Comparison of ENCODE assay signal across 10 cellular contexts in the genomic region with DNA sequence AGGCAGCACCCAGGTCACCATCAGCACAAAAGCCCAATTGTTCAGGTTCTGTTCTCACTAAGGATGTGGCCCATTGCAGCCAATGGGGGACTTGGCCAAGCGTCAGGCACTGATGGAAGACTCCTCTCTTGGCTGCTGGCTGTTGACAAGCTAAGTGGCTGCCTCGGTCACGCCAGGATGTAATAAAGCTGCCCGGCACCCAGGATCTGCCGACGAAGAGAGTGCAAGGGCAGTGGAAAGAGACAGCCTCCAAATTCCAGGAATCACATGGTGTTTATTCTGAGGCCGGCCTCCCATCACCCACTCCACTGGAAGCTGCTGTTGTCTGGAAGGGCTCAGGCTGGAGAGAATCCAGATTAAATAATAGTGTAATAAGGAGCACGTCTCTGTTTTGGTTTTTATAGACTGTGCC.
DNase-seq lines count a peak whose midpoint lies in the region; ATAC-seq and TF ChIP-seq lines count a peak whose summit lies in the region.
"Had no signal": no experiment of that assay in that cellular context is flagged by ENCODE, and none has a peak within 500 bp of the region (broad histone marks: within the 10 kb centered on the region; RNA-seq: fewer than 3 reads in every experiment).

No MANE protein-coding gene starts in this region.

- H4K20me1 ChIP-seq in GM23248 (ENCODE audit: insufficient read depth) (no peaks in the 10 kb centered on the region), smooth muscle cell (ENCODE audit: low read depth) (no peaks in the 10 kb centered on the region)

- peak; percentile 30 for DNase-seq in GM23248
- DNase-seq in body of pancreas: peak; percentile 8 to 27 (median 14)
- peak in 47 of 51 donors; percentile 1 to 73 (median 25) for DNase-seq in hypothalamus (lab: John Stamatoyannopoulos, UW)
- DNase-seq in smooth muscle cell (lab: John Stamatoyannopoulos, UW; ENCODE audit: unreplicated experiment): peak; percentile 7
- no peak for DNase-seq in NCI-H1048 (lab: John Stamatoyannopoulos, UW)
- DNase-seq in OCI-M2 (lab: John Stamatoyannopoulos, UW; ENCODE audit: unreplicated experiment): no peak
- no peak for DNase-seq in SW480 (ENCODE audit: low spot score)
- DNase-seq: activated T-cell treated with anti-CD3 and anti-CD28 coated beads, Interleukin-2, amount 50 U/mL, for 24 hours had no signal

- H3K9ac ChIP-seq in GM23248: no peak overlapping the region
- no peak overlapping the region for H3K9ac ChIP-seq in smooth muscle cell (ENCODE audit: low read depth)

- WGBS in GM23248 (ENCODE audit: low coverage in 1 of 2, low lambda C conversion rate in 2 of 2, missing lambda C conversion rate in 2 of 2), 2 experiments: 9 to 13% methylated on average over 8 of the region's 8 CpGs
- 35 to 43% methylated on average over 7 to 8 of the region's 8 CpGs for WGBS in body of pancreas, 2 donors
- 17% methylated on average over 8 of the region's 8 CpGs for WGBS in smooth muscle cell (ENCODE audit: low lambda C conversion rate)

- H3K4me2 ChIP-seq in GM23248 (ENCODE audit: unreplicated experiment) (peak overlapping the region; percentile 13), smooth muscle cell (peak overlapping the region; percentile 43)

- H3K9me3 ChIP-seq in GM23248 (ENCODE audit: low read depth): no peaks in the 10 kb centered on the region
- H3K9me3 ChIP-seq in body of pancreas: no peaks in the 10 kb centered on the region
- no peaks in the 10 kb centered on the region for H3K9me3 ChIP-seq in smooth muscle cell (replicated peaks; ENCODE audit: low read depth)

- H3K9me2 ChIP-seq in GM23248 (ENCODE audit: insufficient read depth): no peaks in the 10 kb centered on the region

- H3K4me1 ChIP-seq in GM23248 (ENCODE audit: insufficient read depth) (peaks cover 12% of the 10 kb centered on the region), body of pancreas (no peaks in the 10 kb centered on the region), smooth muscle cell (ENCODE audit: low read depth) (no peaks in the 10 kb centered on the region)

- TF ChIP-seq CTCF in body of pancreas (IDR thresholded peaks at IDR 0.05) (no peak), smooth muscle cell (IDR thresholded peaks at IDR 0.05; ENCODE audit: borderline replicate concordance, insufficient read depth, poor library complexity, severe bottlenecking) (no peak)

- H3K79me2 ChIP-seq in GM23248 (ENCODE audit: insufficient read depth) (no peaks in the 10 kb centered on the region), smooth muscle cell (ENCODE audit: low read depth) (no peaks in the 10 kb centered on the region)

- ATAC-seq in body of pancreas (no peak), HG03354 (IDR thresholded peaks at IDR 0.05; ENCODE audit: poor library complexity, severe bottlenecking, unreplicated experiment) (no peak)

- H3K36me3 ChIP-seq in GM23248 (ENCODE audit: low read depth) (no peaks in the 10 kb centered on the region), body of pancreas (replicated peaks in 1 of 2; ENCODE audit: insufficient read depth in 1 of 2, low read depth in 2 of 2) (no peaks in the 10 kb centered on the region), smooth muscle cell (ENCODE audit: low read depth) (no peaks in the 10 kb centered on the region)

- H3K27me3 ChIP-seq in GM23248 (replicated peaks; ENCODE audit: insufficient read depth) (no peaks in the 10 kb centered on the region), body of pancreas (no peaks in the 10 kb centered on the region), smooth muscle cell (ENCODE audit: low read depth) (no peaks in the 10 kb centered on the region)

- intact Hi-C loops in body of pancreas (cut with DNase I): no loop called here

- H3K27ac ChIP-seq in GM23248 (no peak overlapping the region), body of pancreas (no peak overlapping the region), smooth muscle cell (ENCODE audit: low read depth) (no peak overlapping the region)
- H3K27ac ChIP-seq: SK-N-MC had no signal

- in situ Hi-C loops in GM23248 (cut with MboI): no loop called here

- TF ChIP-seq POLR2A in body of pancreas (IDR thresholded peaks at IDR 0.05): no peak

- peak overlapping the region; percentile 20; the same call in 1 of the 2 replicates for H2AFZ ChIP-seq in GM23248
- peak overlapping the region; percentile 77 for H2AFZ ChIP-seq in smooth muscle cell (ENCODE audit: low read depth)

- no peak overlapping the region for H3K4me3 ChIP-seq in GM23248
- no peak overlapping the region for H3K4me3 ChIP-seq in body of pancreas
- no peak overlapping the region for H3K4me3 ChIP-seq in smooth muscle cell
- H3K4me3 ChIP-seq: SK-N-MC had no signal

- H3F3A ChIP-seq in GM23248 (ENCODE audit: insufficient read depth) (no peaks in the 10 kb centered on the region), smooth muscle cell (ENCODE audit: low read depth) (peaks cover 6% of the 10 kb centered on the region)

Comparison
In these comparisons a context has a peak if more than half of its experiments do, and no peak if none do; other contexts are left out.
1. DNase-seq: peak in GM23248 (single experiment), body of pancreas (4 of 4), hypothalamus (47 of 51) and smooth muscle cell (single experiment); none in NCI-H1048 (single experiment), OCI-M2 (single experiment) and SW480 (single experiment).